Comparison of ENCODE assay signal across 8 cellular contexts in the genomic region with DNA sequence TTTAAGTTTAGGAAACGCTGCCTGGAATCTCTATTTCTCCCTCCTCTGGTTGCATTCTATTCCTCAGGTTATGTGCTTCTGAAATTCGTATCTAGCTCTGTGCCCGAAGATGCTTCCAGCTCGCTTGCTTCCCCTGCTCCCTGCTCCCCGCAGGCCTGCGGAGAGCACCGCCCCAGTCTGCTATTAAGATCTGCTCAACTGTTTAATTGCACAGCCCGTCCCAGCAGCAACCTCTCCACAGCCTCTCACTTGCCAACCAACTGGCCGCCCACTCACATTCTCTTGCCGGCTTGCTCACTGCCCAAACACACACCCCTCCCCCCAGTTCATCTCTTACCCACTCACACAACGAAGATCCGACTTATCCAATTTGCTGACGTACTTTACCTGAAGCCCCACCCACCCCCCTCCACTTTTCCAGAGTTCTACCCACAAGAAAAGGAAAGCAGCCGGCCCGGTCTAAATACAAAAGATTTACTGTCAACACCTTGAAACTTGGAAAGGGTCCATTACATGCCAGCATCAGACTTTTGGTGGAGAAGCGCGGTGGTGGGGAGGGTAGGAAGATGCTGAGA.
DNase-seq lines count a peak whose midpoint lies in the region; ATAC-seq and TF ChIP-seq lines count a peak whose summit lies in the region.

No MANE protein-coding gene starts in this region.

- H3K27me3 Mint-ChIP-seq in osteocyte (ENCODE audit: unreplicated experiment), result no peaks in the 10 kb centered on the region

- peaks cover 85% of the 10 kb centered on the region for H3K4me1 Mint-ChIP-seq in osteocyte (ENCODE audit: unreplicated experiment)

- ATAC-seq in HG03439 (IDR thresholded peaks at IDR 0.05; ENCODE audit: unreplicated experiment), result no peak

- TF ChIP-seq CTCF in WI38 (IDR thresholded peaks at IDR 0.05; ENCODE audit: low read depth, low read length), result no peak
- no peak for TF ChIP-seq CTCF in osteocyte (IDR thresholded peaks at IDR 0.05)

- H3K9me3 Mint-ChIP-seq in osteocyte (ENCODE audit: unreplicated experiment), result no peaks in the 10 kb centered on the region

- peak overlapping the region; percentile 98 for H3K27ac Mint-ChIP-seq in osteocyte (ENCODE audit: unreplicated experiment)

- peak overlapping the region; percentile 8 for H3K4me3 Mint-ChIP-seq in osteocyte (ENCODE audit: unreplicated experiment)

- DNase-seq in H4 (ENCODE audit: low spot score) (peak; percentile 88), fibroblast of the conjunctiva (ENCODE audit: low read depth) (peak; percentile 92), osteocyte (ENCODE audit: extremely low spot score, unreplicated experiment) (no peak), SIG-M5 (lab: John Stamatoyannopoulos, UW) (no peak), mesenteric fat pad (ENCODE audit: low spot score) (no peak), NCI-H1092 (lab: John Stamatoyannopoulos, UW) (no peak)

- peaks cover 23% of the 10 kb centered on the region for H3K36me3 Mint-ChIP-seq in osteocyte (ENCODE audit: unreplicated experiment)

- H3K4me3 ChIP-seq in WI38 (ENCODE audit: low read depth, low read length), result peak overlapping the region; percentile 28

Comparison
In these comparisons a context has a peak if more than half of its experiments do, and no peak if none do; other contexts are left out.
1. DNase-seq: peak in H4 (single experiment) and fibroblast of the conjunctiva (single experiment); none in osteocyte (single experiment), SIG-M5 (single experiment), mesenteric fat pad (single experiment) and NCI-H1092 (single experiment).